In the genomic region with DNA sequence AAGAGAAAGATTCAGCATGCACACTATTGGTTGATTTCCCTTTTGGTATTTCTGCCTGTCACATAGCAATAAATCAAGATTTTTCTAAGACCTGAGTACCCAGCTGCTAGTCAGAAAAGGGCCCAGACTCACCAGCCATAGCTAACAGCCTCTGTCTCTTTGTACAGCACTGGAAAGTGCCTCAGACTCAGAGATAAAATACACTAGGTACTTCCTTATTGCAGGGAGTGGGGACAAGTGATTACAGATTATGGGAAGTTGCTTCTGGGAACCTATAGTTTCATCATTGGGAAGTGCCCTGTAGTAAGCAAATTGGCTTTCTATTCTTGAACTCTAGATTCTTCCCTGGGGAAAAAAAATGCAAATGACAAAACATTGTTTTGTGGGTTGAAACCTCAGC, we compare ENCODE assay signal across 11 cellular contexts. TPM values are rescaled to one million over a fixed set of nuclear protein-coding genes. Genes with fewer than 3 reads are reported as not detected.
DNase-seq lines count a peak whose midpoint lies in the region; ATAC-seq and TF ChIP-seq lines count a peak whose summit lies in the region.
"Had no signal": no experiment of that assay in that cellular context is flagged by ENCODE, and none has a peak within 500 bp of the region (broad histone marks: within the 10 kb centered on the region; RNA-seq: fewer than 3 reads in every experiment).

Gene CASP5 (minus strand): TSS at position 171 of the 400 bp plus-strand sequence. CDS start 32 bp downstream, at position 139.

- CTCF ChIA-PET in A673 (lab: Charles Lee) = no interaction called here

- H2AFZ ChIP-seq in DND-41 (ENCODE audit: low read depth, low read length) = no peak within 1 kb of the TSS

- TF ChIP-seq CTCF in A673 (conservative IDR thresholded peaks at IDR 0.05; ENCODE audit: low read depth, low read length) (no peak), DND-41 (IDR thresholded peaks at IDR 0.05; ENCODE audit: borderline replicate concordance, extremely low read depth, low read length, poor library complexity, severe bottlenecking) (no peak), Peyer's patch (IDR thresholded peaks at IDR 0.05) (no peak)

- H3K9me3 ChIP-seq in A673 (ENCODE audit: low read depth, low read length, poor library complexity, severe bottlenecking) (no peaks in the 10 kb centered on the region), DND-41 (ENCODE audit: insufficient read depth, low read length, severe bottlenecking) (no peaks in the 10 kb centered on the region), Peyer's patch (no peaks in the 10 kb centered on the region), MG63 (no peaks in the 10 kb centered on the region)

- BruUV-seq in A673 (replicated peaks; lab: Mats Ljungman, UMichigan) = no TSS peak

- POLR2A ChIA-PET in A673 (lab: Charles Lee; ENCODE audit: low non-redundant PET) = no interaction called here

- H3K4me3 ChIP-seq in A673 (ENCODE audit: low read depth, low read length, poor library complexity, severe bottlenecking) (no peak within 1 kb of the TSS), DND-41 (ENCODE audit: low read depth in 1 of 2, low read length in 2 of 2) (no peak within 1 kb of the TSS), Peyer's patch (peak within 1 kb of the TSS in 1 of 4 donors; percentile 42), MG63 (no peak within 1 kb of the TSS)

- peaks cover 4% of the 10 kb centered on the region for H3K4me1 ChIP-seq in A673 (ENCODE audit: insufficient read depth, low read length, poor library complexity, severe bottlenecking)
- peaks cover 4% of the 10 kb centered on the region; the same call in 1 of the 2 replicates for H3K4me1 ChIP-seq in DND-41 (ENCODE audit: insufficient read depth, low read length)
- H3K4me1 ChIP-seq in Peyer's patch = peaks cover 0 to 13% (median 4%) of the 10 kb centered on the region in 4 donors

- H3K27ac ChIP-seq in A673 (ENCODE audit: low read depth, low read length, poor library complexity, severe bottlenecking) = no peak within 1 kb of the TSS
- H3K27ac ChIP-seq in DND-41 (ENCODE audit: low read length) = no peak within 1 kb of the TSS
- H3K27ac ChIP-seq in Peyer's patch = peak within 1 kb of the TSS in 2 of 4 donors; percentile 67 to 87

- ATAC-seq in DND-41 (ENCODE audit: insufficient read depth, low read depth) = 0 out of 3 replicates have a peak, but pooled peaks have one; percentile 33
- peak; percentile 15 for ATAC-seq in left lobe of liver
- ATAC-seq in HG03342 (IDR thresholded peaks at IDR 0.05; ENCODE audit: unreplicated experiment) = no peak
- no peak for ATAC-seq in GM18502 (IDR thresholded peaks at IDR 0.05; ENCODE audit: poor library complexity, unreplicated experiment)

- H3K9ac ChIP-seq in DND-41 (ENCODE audit: low read depth, low read length) = no peak within 1 kb of the TSS

- H3K27me3 ChIP-seq in A673 (replicated peaks; ENCODE audit: insufficient read depth, low read depth, low read length, poor library complexity) (no peaks in the 10 kb centered on the region), DND-41 (ENCODE audit: insufficient read depth, low read length, poor library complexity) (no peaks in the 10 kb centered on the region), Peyer's patch (no peaks in the 10 kb centered on the region), MG63 (no peaks in the 10 kb centered on the region)

- H3K79me2 ChIP-seq in DND-41 (ENCODE audit: insufficient read depth, low read length) = no peaks in the 10 kb centered on the region

- no peaks in the 10 kb centered on the region for H4K20me1 ChIP-seq in DND-41 (ENCODE audit: insufficient read depth, low read length)

- H3K4me2 ChIP-seq in DND-41 (ENCODE audit: insufficient read depth, low read length) = no peak within 1 kb of the TSS

- H3K36me3 ChIP-seq in A673 (ENCODE audit: insufficient read depth, low read length, poor library complexity, severe bottlenecking) (no peaks in the 10 kb centered on the region), DND-41 (ENCODE audit: insufficient read depth, low read length) (peaks cover 18% of the 10 kb centered on the region; the same call in 1 of the 2 replicates), Peyer's patch (peaks cover 0 to 21% (median 0%) of the 10 kb centered on the region in 3 donors), MG63 (no peaks in the 10 kb centered on the region)

- DNase-seq in A673 (ENCODE audit: low spot score) (peak; percentile 25), DND-41 (no peak), Peyer's patch (peak in 1 of 3 donors; percentile 58), left lobe of liver (ENCODE audit: low spot score) (no peak), MG63 (no peak), NCI-H1417 treated with DMSO at 0.1 percent for 48 hours (lab: John Stamatoyannopoulos, UW) (no peak)
- DNase-seq: GDM1; posterior cingulate gyrus; stimulated activated CD4-positive, alpha-beta T cell treated with anti-CD3 and anti-CD28 coated beads, Interleukin-1b, Interleukin-23, amount 100 ng/mL, for 48 hours had no signal

- peak; percentile 22 to 51 for TF ChIP-seq POLR2A in Peyer's patch (IDR thresholded peaks at IDR 0.05)

- intact Hi-C loops in A673 (cut with micrococcal nuclease; ENCODE audit: unreplicated experiment) = no loop called here

RNA-seq across cellular contexts. Expression of gene CASP5, which starts in this region (rescaled TPM):
- total RNA-seq in A673 (2021) = not detected in 2 replicates
- total RNA-seq in Peyer's patch = 10 to 100 TPM; 10.5 to 27.5 (median 16.9) TPM
- total RNA-seq in left lobe of liver = not detected
- total RNA-seq in MG63 (2014; rRNA removed; shearing (Covaris generic); ENCODE audit: low replicate concordance) = not detected in 2 replicates

Comparison
In these comparisons a context has a peak if more than half of its experiments do, and no peak if none do; other contexts are left out.
1. Peak in DNase-seq in A673; RNA of the gene not detected or under 1 TPM.
2. Peak in ATAC-seq in left lobe of liver; RNA of the gene not detected or under 1 TPM.